Comparison of ENCODE assay signal across 25 cellular contexts in genomic region chr12:26686438-26686837, GRCh38.
"Had no signal": no experiment of that assay in that cellular context is flagged by ENCODE, and none has a peak within 500 bp of the region (broad histone marks: within the 10 kb centered on the region; RNA-seq: fewer than 3 reads in every experiment).

No MANE protein-coding gene starts in this region.

- H3K4me3 ChIP-seq: dorsolateral prefrontal cortex, gastrocnemius medialis, heart left ventricle, hepatocyte, left ventricle myocardium inferior, lower lobe of right lung, mucosa of descending colon, neural progenitor cell, prostate gland, right atrium auricular region, skin epidermis, spleen, stomach, thyroid gland had no signal

- H3K27me3 ChIP-seq: dorsolateral prefrontal cortex, gastrocnemius medialis, heart left ventricle, hepatocyte, neural progenitor cell, right atrium auricular region, spleen, stomach, thyroid gland had no signal

- DNase-seq: central memory CD4-positive, alpha-beta T cell; dorsolateral prefrontal cortex; effector CD4-positive, alpha-beta T cell; foreskin fibroblast; gastrocnemius medialis; heart left ventricle; kidney; left ventricle myocardium inferior; lower lobe of right lung; mucosa of descending colon; naive B cell; spleen; stimulated activated CD4-positive, alpha-beta T cell treated with anti-CD3 and anti-CD28 coated beads, Interleukin-4, amount 100 ng/mL, for 4 hours; stimulated activated naive B cell treated with anti-CD40 and anti-IgM and Interleukin-4, amounts not matched to agents 10 μg/mL and 1 μg/mL and 100 μg/mL, for 72 hours; stomach; thyroid gland; trophoblast cell had no signal

- H3K4me1 ChIP-seq: gastrocnemius medialis, heart left ventricle, left ventricle myocardium inferior, lower lobe of right lung, neural progenitor cell, prostate gland, right atrium auricular region, spleen, stomach, thyroid gland had no signal

- H3K79me2 ChIP-seq: hepatocyte had no signal

- H2AFZ ChIP-seq: hepatocyte, neural progenitor cell had no signal

- H3K27ac ChIP-seq: dorsolateral prefrontal cortex, epithelial cell of prostate, gastrocnemius medialis, heart left ventricle, hepatocyte, left ventricle myocardium inferior, lower lobe of right lung, neural progenitor cell, prostate gland, right atrium auricular region, skin epidermis, spleen, stomach, thyroid gland had no signal

- ATAC-seq: esophagus mucosa; gastrocnemius medialis; heart left ventricle; lower lobe of right lung; mucosa of descending colon; stimulated activated naive B cell treated with anti-CD40 and anti-IgM and Interleukin-4, amounts not matched to agents 10 μg/mL and 1 μg/mL and 100 μg/mL, for 72 hours had no signal

- H3K9me3 ChIP-seq: gastrocnemius medialis, prostate gland, thyroid gland had no signal

- H3K36me3 ChIP-seq: neural progenitor cell had no signal

- FAIRE-seq: colon, kidney had no signal

- H3K9ac ChIP-seq: neural progenitor cell had no signal

- H3K4me2 ChIP-seq: hepatocyte, neural progenitor cell had no signal
